21 cellular contexts compared by ENCODE assay signal in the genomic region with DNA sequence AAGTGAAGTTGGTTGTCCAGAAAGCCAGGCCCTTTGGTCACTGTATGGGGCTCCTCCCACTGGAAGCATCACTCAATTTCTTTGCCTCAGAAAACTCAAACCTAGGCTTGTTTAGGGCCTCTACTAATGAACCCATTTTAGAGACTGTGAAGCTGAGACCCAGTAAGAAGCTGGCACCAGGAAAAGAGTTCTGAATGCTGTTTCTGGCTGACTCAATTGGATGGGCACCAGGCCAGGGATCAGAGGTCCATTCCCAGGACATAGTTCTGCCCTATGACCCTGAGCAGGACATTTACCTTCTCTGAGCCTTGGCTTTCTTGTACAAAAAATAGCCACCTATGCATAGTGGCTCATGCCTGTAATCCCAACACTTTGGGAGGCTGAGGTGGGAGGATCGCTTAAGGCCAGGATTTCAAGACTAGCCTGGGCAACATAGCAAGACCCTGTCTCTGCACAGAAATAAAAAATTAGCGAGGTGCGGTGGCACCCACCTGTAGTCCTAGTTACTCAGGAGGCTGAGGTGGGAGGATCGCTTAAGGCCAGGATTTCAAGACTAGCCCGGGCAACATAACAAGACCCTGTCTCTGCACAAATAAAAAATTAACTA. TPM values are rescaled to one million over a fixed set of nuclear protein-coding genes. Genes with fewer than 3 reads are reported as not detected.
DNase-seq lines count a peak whose midpoint lies in the region; ATAC-seq and TF ChIP-seq lines count a peak whose summit lies in the region.
"Had no signal": no experiment of that assay in that cellular context is flagged by ENCODE, and none has a peak within 500 bp of the region (broad histone marks: within the 10 kb centered on the region; RNA-seq: fewer than 3 reads in every experiment).

No MANE protein-coding gene starts in this region.

- no peaks in the 10 kb centered on the region for H3K4me1 Mint-ChIP-seq in nephron progenitor cell
- H3K4me1 Mint-ChIP-seq: CD4-positive, alpha-beta memory T cell; IgD-negative memory B cell had no signal

- no peak for TF ChIP-seq CTCF in AG04450 (IDR thresholded peaks at IDR 0.05; ENCODE audit: low read depth, low read length)
- TF ChIP-seq CTCF in nephron progenitor cell (IDR thresholded peaks at IDR 0.05) = no peak

- H3K9me3 Mint-ChIP-seq in nephron progenitor cell = no peaks in the 10 kb centered on the region
- H3K9me3 Mint-ChIP-seq: CD14-positive monocyte; CD4-positive, alpha-beta memory T cell; GM23338; IgD-negative memory B cell had no signal

- ATAC-seq in left lobe of liver = peak; percentile 35
- no peak for ATAC-seq in GM19328 (IDR thresholded peaks at IDR 0.05; ENCODE audit: unreplicated experiment)
- ATAC-seq in HG02884 (IDR thresholded peaks at IDR 0.05; ENCODE audit: unreplicated experiment) = no peak
- ATAC-seq: GM12878, HCT116 had no signal

- H3K27ac ChIP-seq in AG04450 (ENCODE audit: low read depth, low read length) = peak overlapping the region; percentile 21
- H3K27ac ChIP-seq: BLaER1 had no signal

- H3K4me3 ChIP-seq in AG04450 (ENCODE audit: low read depth, low read length) = no peak overlapping the region
- H3K4me3 ChIP-seq: BLaER1, GM12878, GM23338 had no signal

- H3K27me3 ChIP-seq in AG04450 (ENCODE audit: control insufficient read depth, insufficient read depth, low read length) = no peaks in the 10 kb centered on the region
- H3K27me3 ChIP-seq: BLaER1 had no signal

- H3K9me3 ChIP-seq in AG04450 (ENCODE audit: control insufficient read depth, insufficient read depth, low read length) = no peaks in the 10 kb centered on the region
- H3K9me3 ChIP-seq: BLaER1 had no signal

- peaks cover 43% of the 10 kb centered on the region for H3K36me3 Mint-ChIP-seq in nephron progenitor cell (ENCODE audit: low read depth)
- H3K36me3 Mint-ChIP-seq: CD14-positive monocyte; CD4-positive, alpha-beta memory T cell; IgD-negative memory B cell had no signal

- no peaks in the 10 kb centered on the region for H3K27me3 Mint-ChIP-seq in nephron progenitor cell (ENCODE audit: low read depth, poor library complexity)
- H3K27me3 Mint-ChIP-seq: IgD-negative memory B cell had no signal

- H3K27ac Mint-ChIP-seq in nephron progenitor cell = peak overlapping the region; percentile 83
- H3K27ac Mint-ChIP-seq: CD4-positive, alpha-beta memory T cell; GM23338; IgD-negative memory B cell had no signal

- POLR2A ChIA-PET in AG04450 (lab: Yijun Ruan, JAX) = no interaction called here

- H3K4me3 Mint-ChIP-seq in nephron progenitor cell = no peak overlapping the region
- H3K4me3 Mint-ChIP-seq: CD14-positive monocyte; CD4-positive, alpha-beta memory T cell; GM23338; IgD-negative memory B cell had no signal

- no peak for DNase-seq in AG04450 (ENCODE audit: low read depth, low spot score)
- no peak for DNase-seq in left lobe of liver (ENCODE audit: low spot score)
- DNase-seq in nephron progenitor cell = no peak
- no peak for DNase-seq in GM03348 (ENCODE audit: low spot score)
- DNase-seq in NCI-H1105 treated with DMSO at 0.1 percent for 48 hours (lab: John Stamatoyannopoulos, UW) = no peak
- DNase-seq: CD4-positive, alpha-beta memory T cell; DMS153; DMS79; GF-D8; H7; Kasumi-1; KG1 had no signal

- CTCF ChIA-PET in AG04450 (lab: Charles Lee) = interaction anchor here (1.7 kb wide), 1 partner anchor 9 kb away, joined by 4 read pairs; no protein-coding TSS in a partner anchor

TF ChIP-seq in PFSK-1, 5 proteins besides CTCF, POLR2A, EP300 and RAD21:
- TF ChIP-seq POLR2AphosphoS5 (IDR thresholded peaks at IDR 0.05; ENCODE audit: low read depth, low read length) (0 out of 2 replicates have a peak, but pooled peaks have one; percentile 1), FOXP2 (optimal IDR thresholded peaks at IDR 0.05; ENCODE audit: borderline replicate concordance, extremely low read depth, extremely low read length, insufficient read depth) (no peak), SIN3A (IDR thresholded peaks at IDR 0.05; ENCODE audit: borderline replicate concordance, insufficient read depth, low read length) (no peak)
- TF ChIP-seq, protein P1, sequence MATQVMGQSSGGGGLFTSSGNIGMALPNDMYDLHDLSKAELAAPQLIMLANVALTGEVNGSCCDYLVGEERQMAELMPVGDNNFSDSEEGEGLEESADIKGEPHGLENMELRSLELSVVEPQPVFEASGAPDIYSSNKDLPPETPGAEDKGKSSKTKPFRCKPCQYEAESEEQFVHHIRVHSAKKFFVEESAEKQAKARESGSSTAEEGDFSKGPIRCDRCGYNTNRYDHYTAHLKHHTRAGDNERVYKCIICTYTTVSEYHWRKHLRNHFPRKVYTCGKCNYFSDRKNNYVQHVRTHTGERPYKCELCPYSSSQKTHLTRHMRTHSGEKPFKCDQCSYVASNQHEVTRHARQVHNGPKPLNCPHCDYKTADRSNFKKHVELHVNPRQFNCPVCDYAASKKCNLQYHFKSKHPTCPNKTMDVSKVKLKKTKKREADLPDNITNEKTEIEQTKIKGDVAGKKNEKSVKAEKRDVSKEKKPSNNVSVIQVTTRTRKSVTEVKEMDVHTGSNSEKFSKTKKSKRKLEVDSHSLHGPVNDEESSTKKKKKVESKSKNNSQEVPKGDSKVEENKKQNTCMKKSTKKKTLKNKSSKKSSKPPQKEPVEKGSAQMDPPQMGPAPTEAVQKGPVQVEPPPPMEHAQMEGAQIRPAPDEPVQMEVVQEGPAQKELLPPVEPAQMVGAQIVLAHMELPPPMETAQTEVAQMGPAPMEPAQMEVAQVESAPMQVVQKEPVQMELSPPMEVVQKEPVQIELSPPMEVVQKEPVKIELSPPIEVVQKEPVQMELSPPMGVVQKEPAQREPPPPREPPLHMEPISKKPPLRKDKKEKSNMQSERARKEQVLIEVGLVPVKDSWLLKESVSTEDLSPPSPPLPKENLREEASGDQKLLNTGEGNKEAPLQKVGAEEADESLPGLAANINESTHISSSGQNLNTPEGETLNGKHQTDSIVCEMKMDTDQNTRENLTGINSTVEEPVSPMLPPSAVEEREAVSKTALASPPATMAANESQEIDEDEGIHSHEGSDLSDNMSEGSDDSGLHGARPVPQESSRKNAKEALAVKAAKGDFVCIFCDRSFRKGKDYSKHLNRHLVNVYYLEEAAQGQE (IDR thresholded peaks at IDR 0.05; ENCODE audit: insufficient read depth in 1 of 2, low read depth in 2 of 2, low read length in 2 of 2) = no peak

RNA-seq across cellular contexts. Expression of a gene that starts 30.6 kb away (rescaled TPM):
- 86.4 and 101 TPM in 2 replicates for polyA plus RNA-seq in AG04450 (2011; rRNA removed)
- polyA minus RNA-seq in AG04450 (2011; rRNA and poly(A)+ RNA removed) = 44.0 and 58.4 TPM in 2 replicates
- polyA plus RNA-seq in PFSK-1 (2012; ENCODE audit: insufficient read length, low read depth) = 475 TPM
- total RNA-seq in left lobe of liver = 20.5 TPM
- polyA plus RNA-seq: CD4-positive, alpha-beta memory T cell; IgD-negative memory B cell had no signal

RNA-seq across cellular contexts. Expression of a gene that starts 38.4 kb away (rescaled TPM):
- polyA plus RNA-seq in AG04450 (2011; rRNA removed) = 0.29 and 0.45 TPM in 2 replicates
- polyA minus RNA-seq in AG04450 (2011; rRNA and poly(A)+ RNA removed) = 0.35 and 0.37 TPM in 2 replicates
- polyA plus RNA-seq in PFSK-1 (2012; ENCODE audit: insufficient read length, low read depth) = 7.5 TPM
- total RNA-seq in left lobe of liver = 1.4 TPM
- total RNA-seq: CD4-positive, alpha-beta memory T cell; GM12878 had no signal
- polyA plus RNA-seq: CD14-positive monocyte; CD4-positive, alpha-beta memory T cell; GM12878; IgD-negative memory B cell had no signal
